9 cellular contexts compared by ENCODE assay signal in genomic region chr11:126357055-126357962, GRCh38. TPM values are rescaled to one million over a fixed set of nuclear protein-coding genes. Genes with fewer than 3 reads are reported as not detected.
DNase-seq lines count a peak whose midpoint lies in the region; ATAC-seq lines count a peak whose summit lies in the region.
"Had no signal": no experiment of that assay in that cellular context is flagged by ENCODE, and none has a peak within 500 bp of the region (broad histone marks: within the 10 kb centered on the region; RNA-seq: fewer than 3 reads in every experiment).

No MANE protein-coding gene starts in this region.

- no peaks in the 10 kb centered on the region for H3K27me3 ChIP-seq in aorta (ENCODE audit: control insufficient read depth in 1 of 2, insufficient read depth in 2 of 2, low read length in 1 of 2)

- H3K36me3 Mint-ChIP-seq in stimulated activated naive CD8-positive, alpha-beta T cell treated with anti-CD3 and anti-CD28 coated beads, Interleukin-15, Interleukin-2, amounts not matched to agents 100 ng/mL and 50 ng/mL, for 24 hours (ENCODE audit: low read depth) = peaks cover 3% of the 10 kb centered on the region
- H3K36me3 Mint-ChIP-seq in central memory CD8-positive, alpha-beta T cell (ENCODE audit: insufficient read depth) = no peaks in the 10 kb centered on the region
- no peaks in the 10 kb centered on the region for H3K36me3 Mint-ChIP-seq in naive B cell

- H3K9me3 Mint-ChIP-seq in stimulated activated naive CD8-positive, alpha-beta T cell treated with anti-CD3 and anti-CD28 coated beads, Interleukin-15, Interleukin-2, amounts not matched to agents 100 ng/mL and 50 ng/mL, for 24 hours = no peaks in the 10 kb centered on the region
- no peaks in the 10 kb centered on the region for H3K9me3 Mint-ChIP-seq in stimulated activated naive CD8-positive, alpha-beta T cell treated with anti-CD3 and anti-CD28 coated beads, Interleukin-15, amount 100 ng/mL, for 72 hours
- H3K9me3 Mint-ChIP-seq in central memory CD8-positive, alpha-beta T cell = no peaks in the 10 kb centered on the region
- no peaks in the 10 kb centered on the region for H3K9me3 Mint-ChIP-seq in naive B cell
- H3K9me3 Mint-ChIP-seq: activated naive CD4-positive, alpha-beta T cell treated with anti-CD3 and anti-CD28 coated beads, Interleukin-2, amount 50 U/mL, for 72 hours had no signal

- H3K4me3 ChIP-seq in aorta (ENCODE audit: low read length in 2 of 2) = no peak overlapping the region

- H3K27ac Mint-ChIP-seq in stimulated activated naive CD8-positive, alpha-beta T cell treated with anti-CD3 and anti-CD28 coated beads, Interleukin-15, Interleukin-2, amounts not matched to agents 100 ng/mL and 50 ng/mL, for 24 hours = peak overlapping the region; percentile 49
- no peak overlapping the region for H3K27ac Mint-ChIP-seq in stimulated activated naive CD8-positive, alpha-beta T cell treated with anti-CD3 and anti-CD28 coated beads, Interleukin-15, amount 100 ng/mL, for 72 hours
- peak overlapping the region; percentile 8 for H3K27ac Mint-ChIP-seq in central memory CD8-positive, alpha-beta T cell (ENCODE audit: low read depth)
- H3K27ac Mint-ChIP-seq in naive B cell = no peak overlapping the region

- peaks cover 0 to 5% of the 10 kb centered on the region in 2 donors for H3K4me1 ChIP-seq in aorta (ENCODE audit: control insufficient read depth in 1 of 2, insufficient read depth in 2 of 2, low read length in 2 of 2)

- H3K27ac ChIP-seq in aorta (ENCODE audit: low read depth in 1 of 2, low read length in 2 of 2) = no peak overlapping the region

- H3K4me1 Mint-ChIP-seq in stimulated activated naive CD8-positive, alpha-beta T cell treated with anti-CD3 and anti-CD28 coated beads, Interleukin-15, Interleukin-2, amounts not matched to agents 100 ng/mL and 50 ng/mL, for 24 hours (ENCODE audit: low read depth) = peaks cover 24% of the 10 kb centered on the region
- H3K4me1 Mint-ChIP-seq in stimulated activated naive CD8-positive, alpha-beta T cell treated with anti-CD3 and anti-CD28 coated beads, Interleukin-15, amount 100 ng/mL, for 72 hours = peaks cover 40% of the 10 kb centered on the region
- H3K4me1 Mint-ChIP-seq in central memory CD8-positive, alpha-beta T cell = peaks cover 41% of the 10 kb centered on the region
- peaks cover 8 to 18% (median 17%) of the 10 kb centered on the region in 3 donors for H3K4me1 Mint-ChIP-seq in naive B cell

- 43 to 45% methylated on average over 17 of the region's 17 CpGs for WGBS in aorta, 2 donors

- no peak for DNase-seq in stimulated activated naive CD8-positive, alpha-beta T cell treated with anti-CD3 and anti-CD28 coated beads, Interleukin-15, amount 100 ng/mL, for 72 hours
- DNase-seq in central memory CD8-positive, alpha-beta T cell (ENCODE audit: low spot score in 2 of 2) = no peak
- DNase-seq in naive B cell (no peak), aorta (peak; percentile 44 to 67), NCI-H2029 treated with DMSO at 0.1 percent for 48 hours (lab: John Stamatoyannopoulos, UW) (no peak), NCI-H526 treated with DMSO at 0.1 percent for 48 hours (lab: John Stamatoyannopoulos, UW) (no peak)

- no peaks in the 10 kb centered on the region for H3K27me3 Mint-ChIP-seq in stimulated activated naive CD8-positive, alpha-beta T cell treated with anti-CD3 and anti-CD28 coated beads, Interleukin-15, Interleukin-2, amounts not matched to agents 100 ng/mL and 50 ng/mL, for 24 hours
- H3K27me3 Mint-ChIP-seq in stimulated activated naive CD8-positive, alpha-beta T cell treated with anti-CD3 and anti-CD28 coated beads, Interleukin-15, amount 100 ng/mL, for 72 hours = no peaks in the 10 kb centered on the region
- no peaks in the 10 kb centered on the region for H3K27me3 Mint-ChIP-seq in central memory CD8-positive, alpha-beta T cell
- H3K27me3 Mint-ChIP-seq in naive B cell = peaks cover 0 to 5% (median 0%) of the 10 kb centered on the region in 3 donors

- H3K4me3 Mint-ChIP-seq in stimulated activated naive CD8-positive, alpha-beta T cell treated with anti-CD3 and anti-CD28 coated beads, Interleukin-15, Interleukin-2, amounts not matched to agents 100 ng/mL and 50 ng/mL, for 24 hours = peak overlapping the region; percentile 79
- H3K4me3 Mint-ChIP-seq in stimulated activated naive CD8-positive, alpha-beta T cell treated with anti-CD3 and anti-CD28 coated beads, Interleukin-15, amount 100 ng/mL, for 72 hours = peak overlapping the region in 1 of 2 donors; percentile 13
- H3K4me3 Mint-ChIP-seq in central memory CD8-positive, alpha-beta T cell = peak overlapping the region; percentile 74
- peak overlapping the region in 7 of 8 donors; percentile 27 to 67 (median 56) for H3K4me3 Mint-ChIP-seq in naive B cell

- H3K9me3 ChIP-seq in aorta (ENCODE audit: control insufficient read depth, low read length) = no peaks in the 10 kb centered on the region

- intact Hi-C loops in aorta (cut with DNase I) = loop anchor here in 1 of 2 donors (5.0 kb wide), 2 partner anchors 50 to 55 kb away; no protein-coding TSS in a partner anchor

- H3K36me3 ChIP-seq in aorta (ENCODE audit: control insufficient read depth in 1 of 2, insufficient read depth in 2 of 2, low read length in 1 of 2) = no peaks in the 10 kb centered on the region

- ATAC-seq in stimulated activated naive CD8-positive, alpha-beta T cell treated with anti-CD3 and anti-CD28 coated beads, Interleukin-15, amount 100 ng/mL, for 72 hours = no peak
- ATAC-seq in central memory CD8-positive, alpha-beta T cell (replicated peaks; ENCODE audit: extremely low read depth, poor library complexity, severe bottlenecking) = no peak
- ATAC-seq in naive B cell (ENCODE audit: low read depth in 2 of 2) (no peak), aorta (ENCODE audit: low FRiP score) (no peak), HG03460 (IDR thresholded peaks at IDR 0.05; ENCODE audit: unreplicated experiment) (no peak)
- ATAC-seq: activated naive CD4-positive, alpha-beta T cell treated with anti-CD3 and anti-CD28 coated beads, Interleukin-2, amount 50 U/mL, for 72 hours had no signal

RNA-seq across cellular contexts. Expression of gene ST3GAL4, which starts 1.8 kb away (rescaled TPM):
- polyA plus RNA-seq in naive B cell (ENCODE audit: low read depth in 6 of 6) (1 to 10 TPM in 2 of 6 donors, under 1 TPM in 1, not detected in 3; 0.32 to 1.3 (median 1.2) TPM), aorta (10 to 100 TPM; 25.4 to 29.9 TPM)
- 10 to 100 TPM; 26.5 to 36.3 TPM for total RNA-seq in aorta

RNA-seq across cellular contexts. Expression of gene DCPS, which starts 53.4 kb away (rescaled TPM):
- polyA plus RNA-seq in naive B cell (ENCODE audit: low read depth in 6 of 6) (10 to 100 TPM; 28.4 to 49.1 (median 39.5) TPM), aorta (1 to 10 TPM; 7.9 to 9.6 TPM)
- total RNA-seq in aorta = 1 to 10 TPM; 9.0 to 9.9 TPM

Comparison
In these comparisons a context has a peak if more than half of its experiments do, and no peak if none do; other contexts are left out.
1. H3K27ac Mint-ChIP-seq: peak in stimulated activated naive CD8-positive, alpha-beta T cell treated with anti-CD3 and anti-CD28 coated beads, Interleukin-15, Interleukin-2, amounts not matched to agents 100 ng/mL and 50 ng/mL, for 24 hours (single experiment) and central memory CD8-positive, alpha-beta T cell (single experiment); none in stimulated activated naive CD8-positive, alpha-beta T cell treated with anti-CD3 and anti-CD28 coated beads, Interleukin-15, amount 100 ng/mL, for 72 hours (0 of 2) and naive B cell (0 of 6).
2. DNase-seq: peak in aorta (2 of 2); none in stimulated activated naive CD8-positive, alpha-beta T cell treated with anti-CD3 and anti-CD28 coated beads, Interleukin-15, amount 100 ng/mL, for 72 hours (0 of 2), central memory CD8-positive, alpha-beta T cell (0 of 2), naive B cell (single experiment), NCI-H2029 treated with DMSO at 0.1 percent for 48 hours (single experiment) and NCI-H526 treated with DMSO at 0.1 percent for 48 hours (single experiment).
3. RNA of gene ST3GAL4, which starts 1.8 kb away (polyA plus RNA-seq): 25.4 to 29.9 TPM in aorta; 0.32 to 1.3 TPM in naive B cell; every median in the first group is over 10 times any median in the second.